11 cellular contexts compared by ENCODE assay signal in the genomic region with DNA sequence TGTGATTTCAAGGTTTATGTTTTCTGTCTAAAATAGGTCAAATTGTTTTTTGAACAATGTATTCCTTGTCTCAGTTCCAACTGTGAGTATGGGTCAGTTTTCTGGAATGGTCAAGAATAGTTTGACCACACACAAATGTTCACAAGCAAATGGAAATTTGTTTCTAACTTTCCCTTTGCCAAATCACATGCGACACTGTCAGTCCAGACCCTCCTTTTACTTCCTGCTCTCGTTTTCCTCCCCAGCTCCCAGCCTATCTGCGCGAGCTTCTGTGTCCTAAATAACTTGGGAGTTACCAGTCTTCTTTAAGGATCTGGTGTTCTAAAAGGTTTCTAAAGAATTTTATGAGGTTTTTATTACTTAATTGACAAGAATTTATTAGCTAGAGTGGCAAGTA.
A peak's percentile ranks its signal among the peaks of the same experiment; 100 is the strongest.
DNase-seq lines count a peak whose midpoint lies in the region; ATAC-seq, FAIRE-seq and TF ChIP-seq lines count a peak whose summit lies in the region.
"Had no signal": no experiment of that assay in that cellular context is flagged by ENCODE, and none has a peak within 500 bp of the region (broad histone marks: within the 10 kb centered on the region; RNA-seq: fewer than 3 reads in every experiment).

No MANE protein-coding gene starts in this region.

- CTCF ChIA-PET in A549 (lab: Yijun Ruan, JAX), result interaction anchor here (0.6 to 0.8 kb wide), 2 partner anchors 16 to 45 kb away, joined by 3 read pairs; no protein-coding TSS in a partner anchor

- FAIRE-seq in A549 (lab: Jason Lieb, UNC) (no peak), D721Med (lab: Jason Lieb, UNC) (no peak)
- FAIRE-seq: TTC549 had no signal

- WGBS in A549 (ENCODE audit: missing lambda C conversion rate), result 32% methylated on average over 4 of the region's 4 CpGs

- POLR2A ChIA-PET in A549 (lab: Yijun Ruan, JAX), result interaction anchor here (0.7 kb wide), 1 partner anchor 297 kb away, joined by 3 read pairs; no protein-coding TSS in a partner anchor

- TF ChIP-seq RAD21 in A549 (conservative IDR thresholded peaks at IDR 0.05 in 1 of 2, IDR thresholded peaks at IDR 0.05 in 1 of 2), result no peak

- H3K4me1 ChIP-seq in A549 (0 out of 3 replicates have a peak, but pooled peaks cover 3% of the 10 kb centered on the region), neutrophil (ENCODE audit: control insufficient read depth in 1 of 2, insufficient read depth in 1 of 2, low read depth in 1 of 2, low read length in 1 of 2) (peaks cover 10 to 17% of the 10 kb centered on the region in 2 experiments)

- 0 out of 6 replicates have a peak, but pooled peaks of 1 of the 2 experiments have one; percentile 37 for ATAC-seq in A549
- no peak for ATAC-seq in GM18873 (IDR thresholded peaks at IDR 0.05; ENCODE audit: low FRiP score, unreplicated experiment)

- no peak for TF ChIP-seq POLR2A in A549 (IDR thresholded peaks at IDR 0.05; ENCODE audit: low read length)

- H3K27ac ChIP-seq in A549 (peak overlapping the region; percentile 9 to 56; a peak in 2 of 6 replicates), neutrophil (peak overlapping the region; percentile 68)

- no peaks in the 10 kb centered on the region for H3K36me3 ChIP-seq in neutrophil

- DNase-seq in A549 (ENCODE audit: low read depth in 1 of 2, low spot score in 1 of 2) (no peak), OCI-M1 (lab: John Stamatoyannopoulos, UW) (peak; percentile 47), fibroblast of peridontal ligament (ENCODE audit: extremely low read depth) (peak; percentile 57), NCI-H69 (lab: John Stamatoyannopoulos, UW) (no peak), SIG-M5 treated with dmso at 0.1 percent for 504 hours (lab: John Stamatoyannopoulos, UW; ENCODE audit: unreplicated experiment) (no peak), D721Med (ENCODE audit: insufficient read length, low spot score) (no peak)
- DNase-seq: cerebellar nuclear complex, NCI-H2029 treated with DMSO at 0.1 percent for 48 hours had no signal

- no peaks in the 10 kb centered on the region for H3K27me3 ChIP-seq in neutrophil

- H3K9me3 ChIP-seq in A549 (no peaks in the 10 kb centered on the region), neutrophil (no peaks in the 10 kb centered on the region)

- H3K4me3 ChIP-seq in A549 (peak overlapping the region; percentile 17; the same call in 2 of the 3 replicates), neutrophil (ENCODE audit: low read depth in 1 of 2, low read length in 1 of 2) (peak overlapping the region; percentile 2 to 31)

- no peak for TF ChIP-seq EP300 in A549 (IDR thresholded peaks at IDR 0.05)

- H3K4me2 ChIP-seq in A549, result peak overlapping the region; percentile 67

- TF ChIP-seq CTCF in A549 (IDR thresholded peaks at IDR 0.05) (no peak), neutrophil (IDR thresholded peaks at IDR 0.05) (no peak), D721Med (IDR thresholded peaks at IDR 0.05; ENCODE audit: insufficient read depth, missing control alignments) (no peak)

TF ChIP-seq in A549, 52 proteins besides CTCF, POLR2A, EP300 and RAD21:
- TF ChIP-seq, protein P1, sequence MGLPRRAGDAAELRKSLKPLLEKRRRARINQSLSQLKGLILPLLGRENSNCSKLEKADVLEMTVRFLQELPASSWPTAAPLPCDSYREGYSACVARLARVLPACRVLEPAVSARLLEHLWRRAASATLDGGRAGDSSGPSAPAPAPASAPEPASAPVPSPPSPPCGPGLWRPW (IDR thresholded peaks at IDR 0.05), result no peak
- TF ChIP-seq, protein P2, sequence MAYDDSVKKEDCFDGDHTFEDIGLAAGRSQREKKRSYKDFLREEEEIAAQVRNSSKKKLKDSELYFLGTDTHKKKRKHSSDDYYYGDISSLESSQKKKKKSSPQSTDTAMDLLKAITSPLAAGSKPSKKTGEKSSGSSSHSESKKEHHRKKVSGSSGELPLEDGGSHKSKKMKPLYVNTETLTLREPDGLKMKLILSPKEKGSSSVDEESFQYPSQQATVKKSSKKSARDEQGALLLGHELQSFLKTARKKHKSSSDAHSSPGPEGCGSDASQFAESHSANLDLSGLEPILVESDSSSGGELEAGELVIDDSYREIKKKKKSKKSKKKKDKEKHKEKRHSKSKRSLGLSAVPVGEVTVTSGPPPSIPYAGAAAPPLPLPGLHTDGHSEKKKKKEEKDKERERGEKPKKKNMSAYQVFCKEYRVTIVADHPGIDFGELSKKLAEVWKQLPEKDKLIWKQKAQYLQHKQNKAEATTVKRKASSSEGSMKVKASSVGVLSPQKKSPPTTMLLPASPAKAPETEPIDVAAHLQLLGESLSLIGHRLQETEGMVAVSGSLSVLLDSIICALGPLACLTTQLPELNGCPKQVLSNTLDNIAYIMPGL (CRISPR knock-in tag; IDR thresholded peaks at IDR 0.05; ENCODE audit: borderline replicate concordance), result no peak
- no peak for TF ChIP-seq ZFP36 (IDR thresholded peaks at IDR 0.05; ENCODE audit: borderline replicate concordance, partially characterized antibody)
- no peak for TF ChIP-seq CHD2 (IDR thresholded peaks at IDR 0.05; ENCODE audit: low read length, partially characterized antibody)
- TF ChIP-seq CBX8 (IDR thresholded peaks at IDR 0.05), result no peak
- TF ChIP-seq CEBPB (IDR thresholded peaks at IDR 0.05), result no peak
- no peak for TF ChIP-seq JUNB (IDR thresholded peaks at IDR 0.05)
- TF ChIP-seq MAFK (IDR thresholded peaks at IDR 0.05; ENCODE audit: partially characterized antibody), result no peak
- TF ChIP-seq, protein P3, sequence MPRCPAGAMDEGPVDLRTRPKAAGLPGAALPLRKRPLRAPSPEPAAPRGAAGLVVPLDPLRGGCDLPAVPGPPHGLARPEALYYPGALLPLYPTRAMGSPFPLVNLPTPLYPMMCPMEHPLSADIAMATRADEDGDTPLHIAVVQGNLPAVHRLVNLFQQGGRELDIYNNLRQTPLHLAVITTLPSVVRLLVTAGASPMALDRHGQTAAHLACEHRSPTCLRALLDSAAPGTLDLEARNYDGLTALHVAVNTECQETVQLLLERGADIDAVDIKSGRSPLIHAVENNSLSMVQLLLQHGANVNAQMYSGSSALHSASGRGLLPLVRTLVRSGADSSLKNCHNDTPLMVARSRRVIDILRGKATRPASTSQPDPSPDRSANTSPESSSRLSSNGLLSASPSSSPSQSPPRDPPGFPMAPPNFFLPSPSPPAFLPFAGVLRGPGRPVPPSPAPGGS (IDR thresholded peaks at IDR 0.05), result no peak
- no peak for TF ChIP-seq GATA3 (IDR thresholded peaks at IDR 0.05; ENCODE audit: borderline replicate concordance)
- no peak for TF ChIP-seq KDM1A (IDR thresholded peaks at IDR 0.05; ENCODE audit: low read depth)
- TF ChIP-seq TFCP2L1 (CRISPR knock-in tag; IDR thresholded peaks at IDR 0.05), result no peak
- no peak for TF ChIP-seq JUN (IDR thresholded peaks at IDR 0.05)
- no peak for TF ChIP-seq PHF8 (IDR thresholded peaks at IDR 0.05; ENCODE audit: borderline replicate concordance, low read depth)

Comparison
In these comparisons a context has a peak if more than half of its experiments do, and no peak if none do; other contexts are left out.
1. DNase-seq: peak in OCI-M1 (single experiment) and fibroblast of peridontal ligament (single experiment); none in A549 (0 of 2), NCI-H69 (single experiment), SIG-M5 treated with dmso at 0.1 percent for 504 hours (single experiment) and D721Med (single experiment).